Comparison of ENCODE assay signal across 2 cellular contexts in the genomic region with DNA sequence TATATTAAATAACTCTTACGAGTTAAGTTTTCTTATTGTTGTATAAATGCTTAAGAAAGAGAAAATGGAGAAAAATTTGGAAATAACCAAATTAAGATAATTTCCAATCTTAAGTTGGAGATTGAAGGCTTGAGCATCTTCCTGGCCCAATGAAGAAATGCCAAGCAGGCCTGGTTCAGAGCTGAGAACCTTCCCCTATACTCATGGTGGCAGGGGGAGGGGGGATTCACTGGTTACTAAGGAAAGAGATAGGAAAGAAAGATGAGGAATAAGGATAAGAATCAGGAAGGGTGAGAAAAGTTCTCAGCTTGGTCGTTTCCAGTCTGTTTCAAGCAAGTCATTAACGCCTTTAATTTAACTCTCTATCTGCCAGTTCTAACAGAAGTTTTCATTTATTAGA.
TF ChIP-seq lines count a peak whose summit lies in the region.

No MANE protein-coding gene starts in this region.

TF ChIP-seq in A549, 52 proteins besides CTCF, POLR2A, EP300 and RAD21 (continued from another document):
- TF ChIP-seq FOSL2 (IDR thresholded peaks at IDR 0.05), result no peak
- TF ChIP-seq FOSL2 (CRISPR knock-in tag; IDR thresholded peaks at IDR 0.05), result no peak
- TF ChIP-seq BHLHE40 (IDR thresholded peaks at IDR 0.05; ENCODE audit: low read depth, low read length), result no peak
- no peak for TF ChIP-seq RFX5 (IDR thresholded peaks at IDR 0.05)
- no peak for TF ChIP-seq ZC3H11A (IDR thresholded peaks at IDR 0.05)
- no peak for TF ChIP-seq RCOR1 (IDR thresholded peaks at IDR 0.05; ENCODE audit: low read depth, low read length)
- TF ChIP-seq HMGXB4 (CRISPR knock-in tag; IDR thresholded peaks at IDR 0.05; ENCODE audit: borderline replicate concordance), result no peak
- no peak for TF ChIP-seq HEYL (CRISPR knock-in tag; IDR thresholded peaks at IDR 0.05)
- TF ChIP-seq CBX2 (IDR thresholded peaks at IDR 0.05; ENCODE audit: borderline replicate concordance, low read depth), result no peak
- TF ChIP-seq CHD2 (IDR thresholded peaks at IDR 0.05; ENCODE audit: low read length, partially characterized antibody), result no peak
- TF ChIP-seq ESRRA (IDR thresholded peaks at IDR 0.05; ENCODE audit: borderline replicate concordance, low read length), result no peak
- TF ChIP-seq, protein P1, sequence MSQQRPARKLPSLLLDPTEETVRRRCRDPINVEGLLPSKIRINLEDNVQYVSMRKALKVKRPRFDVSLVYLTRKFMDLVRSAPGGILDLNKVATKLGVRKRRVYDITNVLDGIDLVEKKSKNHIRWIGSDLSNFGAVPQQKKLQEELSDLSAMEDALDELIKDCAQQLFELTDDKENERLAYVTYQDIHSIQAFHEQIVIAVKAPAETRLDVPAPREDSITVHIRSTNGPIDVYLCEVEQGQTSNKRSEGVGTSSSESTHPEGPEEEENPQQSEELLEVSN (IDR thresholded peaks at IDR 0.05; ENCODE audit: borderline replicate concordance, low read depth), result no peak
- TF ChIP-seq FOSB (CRISPR knock-in tag; IDR thresholded peaks at IDR 0.05), result no peak

TF ChIP-seq in K562, 482 proteins besides CTCF, POLR2A, EP300 and RAD21 (continued from another document):
- TF ChIP-seq VEZF1 (CRISPR knock-in tag; IDR thresholded peaks at IDR 0.05), result peak; percentile 44
- no peak for TF ChIP-seq ZFX (CRISPR knock-in tag; IDR thresholded peaks at IDR 0.05)
- TF ChIP-seq, protein P2, sequence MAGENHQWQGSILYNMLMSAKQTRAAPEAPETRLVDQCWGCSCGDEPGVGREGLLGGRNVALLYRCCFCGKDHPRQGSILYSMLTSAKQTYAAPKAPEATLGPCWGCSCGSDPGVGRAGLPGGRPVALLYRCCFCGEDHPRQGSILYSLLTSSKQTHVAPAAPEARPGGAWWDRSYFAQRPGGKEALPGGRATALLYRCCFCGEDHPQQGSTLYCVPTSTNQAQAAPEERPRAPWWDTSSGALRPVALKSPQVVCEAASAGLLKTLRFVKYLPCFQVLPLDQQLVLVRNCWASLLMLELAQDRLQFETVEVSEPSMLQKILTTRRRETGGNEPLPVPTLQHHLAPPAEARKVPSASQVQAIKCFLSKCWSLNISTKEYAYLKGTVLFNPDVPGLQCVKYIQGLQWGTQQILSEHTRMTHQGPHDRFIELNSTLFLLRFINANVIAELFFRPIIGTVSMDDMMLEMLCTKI (IDR thresholded peaks at IDR 0.05; ENCODE audit: partially characterized antibody), result no peak
- TF ChIP-seq HMG20A (CRISPR knock-in tag; conservative IDR thresholded peaks at IDR 0.05), result no peak
- no peak for TF ChIP-seq TAF15 (IDR thresholded peaks at IDR 0.05; ENCODE audit: low read depth, low read length)
- TF ChIP-seq C11orf30 (IDR thresholded peaks at IDR 0.05; ENCODE audit: low read depth), result no peak
- 0 out of 2 replicates have a peak, but pooled peaks have one; percentile 10 for TF ChIP-seq ZNF644 (tag; IDR thresholded peaks at IDR 0.05; ENCODE audit: low read depth)
- TF ChIP-seq ZNF780A (CRISPR knock-in tag; IDR thresholded peaks at IDR 0.05), result no peak
- no peak for TF ChIP-seq KLF16 (IDR thresholded peaks at IDR 0.05)
- no peak for TF ChIP-seq RBM14 (IDR thresholded peaks at IDR 0.05; ENCODE audit: borderline replicate concordance, insufficient read depth, low read depth, low read length)
- TF ChIP-seq MYC (IDR thresholded peaks at IDR 0.05; ENCODE audit: low read depth, low read length), result no peak
- TF ChIP-seq MYC (CRISPR knock-in tag; IDR thresholded peaks at IDR 0.05; ENCODE audit: borderline replicate concordance, low read depth), result no peak
